In genomic region chr2:85725451-85725850, GRCh38 we compare ENCODE assay signal across 24 cellular contexts. TPM values are rescaled to one million over a fixed set of nuclear protein-coding genes. Genes with fewer than 3 reads are reported as not detected.
"Had no signal": no experiment of that assay in that cellular context is flagged by ENCODE, and none has a peak within 500 bp of the region (broad histone marks: within the 10 kb centered on the region; RNA-seq: fewer than 3 reads in every experiment).

No MANE protein-coding gene starts in this region.

- DNase-seq: Kasumi-1, MM.1S, NCI-H1092 treated with DMSO at 0.1 percent for 48 hours, NCI-H1436, NCI-H187, NCI-H2029, NCI-H2081 treated with DMSO at 0.1 percent for 48 hours, NCI-H2171, NCI-H226, NCI-H446, NCI-H510A, NCI-H774, Right ventricle myocardium superior, RPMI8226, SIG-M5, SW 1271 had no signal

- H3K36me3 ChIP-seq: SJSA1 had no signal

- H3K4me3 Mint-ChIP-seq: IgD-negative memory B cell had no signal

- H3K27ac ChIP-seq: KMS-11, SJSA1, SK-N-MC had no signal

- H3K9ac ChIP-seq: KMS-11 had no signal

- H3K4me3 ChIP-seq: K562, SJSA1, SK-N-MC had no signal

- H3K9me3 ChIP-seq: SJSA1 had no signal

- H3K4me2 ChIP-seq: KMS-11 had no signal

- H3K27ac Mint-ChIP-seq: IgD-negative memory B cell had no signal

- FAIRE-seq: K562, RCC 7860 had no signal

- H3K4me1 Mint-ChIP-seq: IgD-negative memory B cell had no signal

- ATAC-seq: K562 had no signal

- H3K27me3 ChIP-seq: SJSA1 had no signal

RNA-seq across cellular contexts. Expression of gene ATOH8, which starts 28.3 kb away (rescaled TPM):
- total RNA-seq: K562 had no signal
- polyA plus RNA-seq: IgD-negative memory B cell, K562 had no signal

RNA-seq across cellular contexts. Expression of gene GNLY, which starts 31.3 kb away (rescaled TPM):
- total RNA-seq: HT1080, K562, M059J, SJSA1 had no signal
- polyA plus RNA-seq: K562 had no signal

RNA-seq across cellular contexts. Expression of gene SFTPB, which starts 57.5 kb away (rescaled TPM):
- total RNA-seq: HT1080, M059J, SJSA1 had no signal
- polyA plus RNA-seq: IgD-negative memory B cell had no signal
